In the genomic region with DNA sequence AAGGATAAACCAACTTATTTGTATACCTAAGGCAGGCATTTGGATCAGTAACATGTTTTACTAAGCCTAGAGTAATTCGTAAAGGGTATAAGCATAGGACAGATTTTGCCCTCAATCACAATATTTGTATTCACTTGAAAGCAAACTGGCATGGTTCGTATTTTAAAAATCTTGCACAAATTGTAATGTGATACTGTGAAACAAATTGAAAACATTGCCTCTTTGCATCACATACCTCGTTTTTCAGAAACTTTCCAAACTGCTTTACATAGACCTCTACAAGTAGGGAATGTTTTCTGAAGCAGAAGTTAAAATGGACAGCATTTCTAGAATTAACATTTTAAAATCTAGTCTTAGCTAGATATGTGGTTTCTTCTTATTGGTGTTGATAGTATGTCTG, we compare ENCODE assay signal across 1 cellular context.
TF ChIP-seq lines count a peak whose summit lies in the region.

No MANE protein-coding gene starts in this region.

TF ChIP-seq in H1, 55 proteins besides CTCF, POLR2A, EP300 and RAD21 (continued from another document):
- TF ChIP-seq CREB1 (IDR thresholded peaks at IDR 0.05) (no peak), NANOG (IDR thresholded peaks at IDR 0.05; ENCODE audit: insufficient read depth, low read depth, low read length, poor library complexity, severe bottlenecking) (no peak), POLR2AphosphoS5 (IDR thresholded peaks at IDR 0.05; ENCODE audit: low read depth, low read length) (no peak), CTBP2 (IDR thresholded peaks at IDR 0.05; ENCODE audit: borderline replicate concordance, insufficient read depth, insufficient read length, low read length) (no peak), CHD2 (IDR thresholded peaks at IDR 0.05; ENCODE audit: low read length) (no peak), SUZ12 (IDR thresholded peaks at IDR 0.05; ENCODE audit: low read length) (no peak), HDAC2 (IDR thresholded peaks at IDR 0.05; ENCODE audit: borderline replicate concordance in 1 of 2, low read depth in 2 of 2, low read length in 2 of 2) (no peak), SRF (IDR thresholded peaks at IDR 0.05; ENCODE audit: low read depth, low read length) (no peak), KDM5A (IDR thresholded peaks at IDR 0.05; ENCODE audit: low read length) (no peak)
- TF ChIP-seq, protein P1, sequence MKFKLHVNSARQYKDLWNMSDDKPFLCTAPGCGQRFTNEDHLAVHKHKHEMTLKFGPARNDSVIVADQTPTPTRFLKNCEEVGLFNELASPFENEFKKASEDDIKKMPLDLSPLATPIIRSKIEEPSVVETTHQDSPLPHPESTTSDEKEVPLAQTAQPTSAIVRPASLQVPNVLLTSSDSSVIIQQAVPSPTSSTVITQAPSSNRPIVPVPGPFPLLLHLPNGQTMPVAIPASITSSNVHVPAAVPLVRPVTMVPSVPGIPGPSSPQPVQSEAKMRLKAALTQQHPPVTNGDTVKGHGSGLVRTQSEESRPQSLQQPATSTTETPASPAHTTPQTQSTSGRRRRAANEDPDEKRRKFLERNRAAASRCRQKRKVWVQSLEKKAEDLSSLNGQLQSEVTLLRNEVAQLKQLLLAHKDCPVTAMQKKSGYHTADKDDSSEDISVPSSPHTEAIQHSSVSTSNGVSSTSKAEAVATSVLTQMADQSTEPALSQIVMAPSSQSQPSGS (IDR thresholded peaks at IDR 0.05; ENCODE audit: low read length), result no peak
